In genomic region chr18:33034212-33034611, GRCh38 we compare ENCODE assay signal across 16 cellular contexts.
DNase-seq lines count a peak whose midpoint lies in the region; ATAC-seq and TF ChIP-seq lines count a peak whose summit lies in the region.
"Had no signal": no experiment of that assay in that cellular context is flagged by ENCODE, and none has a peak within 500 bp of the region (broad histone marks: within the 10 kb centered on the region; RNA-seq: fewer than 3 reads in every experiment).

No MANE protein-coding gene starts in this region.

- no peaks in the 10 kb centered on the region for H3K36me3 Mint-ChIP-seq in WTC11
- no peaks in the 10 kb centered on the region for H3K36me3 Mint-ChIP-seq in activated CD4-positive, alpha-beta memory T cell treated with anti-CD3 and anti-CD28 coated beads for 36 hours
- H3K36me3 Mint-ChIP-seq: CD8-positive, alpha-beta T cell had no signal

- CTCF ChIA-PET in HEK293 (lab: Yijun Ruan, JAX) (interaction anchor here (0.6 kb wide), 1 partner anchor 53 kb away, joined by 3 read pairs; no protein-coding TSS in a partner anchor), WTC11 (lab: Charles Lee) (no interaction called here)
- CTCF ChIA-PET in activated CD4-positive, alpha-beta memory T cell treated with anti-CD3 and anti-CD28 coated beads for 36 hours (lab: Charles Lee), result no interaction called here

- H3K9me3 ChIP-seq in HEK293 (ENCODE audit: control insufficient read depth, insufficient read depth, low read depth, low read length) (no peaks in the 10 kb centered on the region), mesodermal cell (ENCODE audit: control insufficient read depth, low read length) (peaks cover 1% of the 10 kb centered on the region), uterus (no peaks in the 10 kb centered on the region)

- H3K4me1 Mint-ChIP-seq in WTC11, result no peaks in the 10 kb centered on the region
- H3K4me1 Mint-ChIP-seq in activated CD4-positive, alpha-beta memory T cell treated with anti-CD3 and anti-CD28 coated beads for 36 hours (ENCODE audit: low read depth), result no peaks in the 10 kb centered on the region
- H3K4me1 Mint-ChIP-seq: B cell, H9 had no signal

- no peak for TF ChIP-seq CTCF in HEK293 (tag by site-specific recombination; IDR thresholded peaks at IDR 0.05)
- TF ChIP-seq CTCF in WTC11 (IDR thresholded peaks at IDR 0.05), result no peak
- no peak for TF ChIP-seq CTCF in uterus (IDR thresholded peaks at IDR 0.05)

- no peak overlapping the region for H3K27ac Mint-ChIP-seq in WTC11
- H3K27ac Mint-ChIP-seq in activated CD4-positive, alpha-beta memory T cell treated with anti-CD3 and anti-CD28 coated beads for 36 hours, result no peak overlapping the region
- H3K27ac Mint-ChIP-seq: B cell; CD8-positive, alpha-beta T cell; H9 had no signal

- H3K4me1 ChIP-seq in HEK293 (ENCODE audit: control insufficient read depth, insufficient read depth, low read length) (peaks cover 4% of the 10 kb centered on the region; the same call in 1 of the 2 replicates), mesodermal cell (ENCODE audit: control insufficient read depth, insufficient read depth, low read length, poor library complexity, severe bottlenecking) (peaks cover 6% of the 10 kb centered on the region), uterus (no peaks in the 10 kb centered on the region)
- H3K4me1 ChIP-seq: BLaER1 treated with 17β-estradiol and CSF1 and Interleukin-3, amounts not matched to agents 10 nM and 100 nM had no signal

- H3K27ac ChIP-seq in HEK293 (ENCODE audit: extremely low read depth, low read depth, low read length) (no peak overlapping the region), mesodermal cell (ENCODE audit: low read depth, low read length, severe bottlenecking) (peak overlapping the region; percentile 71), uterus (no peak overlapping the region)
- H3K27ac ChIP-seq: BLaER1 treated with 17β-estradiol and CSF1 and Interleukin-3, amounts not matched to agents 10 nM and 100 nM had no signal

- ATAC-seq in WTC11, result no peak
- ATAC-seq: CD8-positive, alpha-beta T cell; GM12878; HepG2 had no signal

- DNase-seq in WTC11 (ENCODE audit: low spot score) (no peak), foreskin melanocyte (peak; percentile 3), DMS114 treated with DMSO at 0.1 percent for 48 hours (lab: John Stamatoyannopoulos, UW; ENCODE audit: unreplicated experiment) (no peak), uterus (no peak)
- DNase-seq in activated CD4-positive, alpha-beta memory T cell treated with anti-CD3 and anti-CD28 coated beads for 36 hours, result no peak
- DNase-seq: Calu3; CD8-positive, alpha-beta T cell; DND-41; EL; H9 had no signal

- intact Hi-C loops in uterus (cut with DNase I; ENCODE audit: low total_unique reads), result no loop called here
- intact Hi-C loops in activated CD4-positive, alpha-beta memory T cell treated with anti-CD3 and anti-CD28 coated beads for 36 hours (cut with micrococcal nuclease), result no loop called here

- no peak for TF ChIP-seq POLR2A in uterus (IDR thresholded peaks at IDR 0.05)

- no peaks in the 10 kb centered on the region for H3K27me3 Mint-ChIP-seq in WTC11 (ENCODE audit: low read depth)
- no peaks in the 10 kb centered on the region for H3K27me3 Mint-ChIP-seq in activated CD4-positive, alpha-beta memory T cell treated with anti-CD3 and anti-CD28 coated beads for 36 hours
- H3K27me3 Mint-ChIP-seq: B cell had no signal

- no peaks in the 10 kb centered on the region for H3K36me3 ChIP-seq in HEK293 (ENCODE audit: control insufficient read depth in 2 of 2, insufficient read depth in 1 of 2, low read length in 2 of 2)
- no peaks in the 10 kb centered on the region for H3K36me3 ChIP-seq in mesodermal cell (ENCODE audit: control insufficient read depth, insufficient read depth, low read length)
- H3K36me3 ChIP-seq in uterus, result no peaks in the 10 kb centered on the region
- H3K36me3 ChIP-seq: BLaER1 treated with 17β-estradiol and CSF1 and Interleukin-3, amounts not matched to agents 10 nM and 100 nM had no signal

- H3K4me3 Mint-ChIP-seq in WTC11, result no peak overlapping the region
- no peak overlapping the region for H3K4me3 Mint-ChIP-seq in activated CD4-positive, alpha-beta memory T cell treated with anti-CD3 and anti-CD28 coated beads for 36 hours
- H3K4me3 Mint-ChIP-seq: B cell; CD8-positive, alpha-beta T cell; H9 had no signal

- H3K9me3 Mint-ChIP-seq in WTC11, result peaks cover 7% of the 10 kb centered on the region
- no peaks in the 10 kb centered on the region for H3K9me3 Mint-ChIP-seq in activated CD4-positive, alpha-beta memory T cell treated with anti-CD3 and anti-CD28 coated beads for 36 hours
- H3K9me3 Mint-ChIP-seq: H9 had no signal

- H3K27me3 ChIP-seq in uterus, result no peaks in the 10 kb centered on the region
- H3K27me3 ChIP-seq: BLaER1 treated with 17β-estradiol and CSF1 and Interleukin-3, amounts not matched to agents 10 nM and 100 nM had no signal

- POLR2A ChIA-PET in HEK293 (lab: Yijun Ruan, JAX) (interaction anchor here (0.6 kb wide), 1 partner anchor 220 kb away, joined by 4 read pairs; no protein-coding TSS in a partner anchor), WTC11 (lab: Charles Lee) (no interaction called here)
- POLR2A ChIA-PET in activated CD4-positive, alpha-beta memory T cell treated with anti-CD3 and anti-CD28 coated beads for 36 hours (lab: Charles Lee), result no interaction called here

- H3K4me3 ChIP-seq in HEK293 (ENCODE audit: low read depth, low read length), result no peak overlapping the region
- no peak overlapping the region for H3K4me3 ChIP-seq in mesodermal cell (ENCODE audit: extremely low read depth, insufficient read depth, low read length, poor library complexity, severe bottlenecking)
- H3K4me3 ChIP-seq in uterus, result no peak overlapping the region
- H3K4me3 ChIP-seq: BLaER1 treated with 17β-estradiol and CSF1 and Interleukin-3, amounts not matched to agents 10 nM and 100 nM; GM12878 had no signal

TF ChIP-seq in HEK293, 187 proteins besides CTCF, POLR2A, EP300 and RAD21 (continues in another document):
- TF ChIP-seq ZSCAN16 (tag by site-specific recombination; IDR thresholded peaks at IDR 0.05), result no peak
- no peak for TF ChIP-seq ZNF501 (tag by site-specific recombination; IDR thresholded peaks at IDR 0.05)
- TF ChIP-seq ELK4 (IDR thresholded peaks at IDR 0.05; ENCODE audit: borderline replicate concordance, low read depth, low read length), result no peak

TF ChIP-seq in WTC11, 78 proteins besides CTCF, POLR2A, EP300 and RAD21:
- no peak for TF ChIP-seq ETV6 (CRISPR knock-in tag; IDR thresholded peaks at IDR 0.05)
- TF ChIP-seq CDX4 (CRISPR knock-in tag; IDR thresholded peaks at IDR 0.05; ENCODE audit: borderline replicate concordance), result 0 out of 2 replicates have a peak, but pooled peaks have one; percentile 47
TF ChIP-seq in WTC11: peak in this region for 1.
